Comparison of ENCODE assay signal across 9 cellular contexts in genomic region chr22:31139866-31140716, GRCh38. TPM values are rescaled to one million over a fixed set of nuclear protein-coding genes. Genes with fewer than 3 reads are reported as not detected.
DNase-seq lines count a peak whose midpoint lies in the region; ATAC-seq and TF ChIP-seq lines count a peak whose summit lies in the region.
"Had no signal": no experiment of that assay in that cellular context is flagged by ENCODE, and none has a peak within 500 bp of the region (broad histone marks: within the 10 kb centered on the region; RNA-seq: fewer than 3 reads in every experiment).

A gene with protein sequence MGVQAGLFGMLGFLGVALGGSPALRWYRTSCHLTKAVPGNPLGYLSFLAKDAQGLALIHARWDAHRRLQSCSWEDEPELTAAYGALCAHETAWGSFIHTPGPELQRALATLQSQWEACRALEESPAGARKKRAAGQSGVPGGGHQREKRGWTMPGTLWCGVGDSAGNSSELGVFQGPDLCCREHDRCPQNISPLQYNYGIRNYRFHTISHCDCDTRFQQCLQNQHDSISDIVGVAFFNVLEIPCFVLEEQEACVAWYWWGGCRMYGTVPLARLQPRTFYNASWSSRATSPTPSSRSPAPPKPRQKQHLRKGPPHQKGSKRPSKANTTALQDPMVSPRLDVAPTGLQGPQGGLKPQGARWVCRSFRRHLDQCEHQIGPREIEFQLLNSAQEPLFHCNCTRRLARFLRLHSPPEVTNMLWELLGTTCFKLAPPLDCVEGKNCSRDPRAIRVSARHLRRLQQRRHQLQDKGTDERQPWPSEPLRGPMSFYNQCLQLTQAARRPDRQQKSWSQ (minus strand): TSS chr22:31140508. CDS start chr22:31140354, 154 bp downstream.

- peak; percentile 29 for TF ChIP-seq CTCF in BJ (IDR thresholded peaks at IDR 0.05; ENCODE audit: insufficient read depth, low read depth, low read length)
- TF ChIP-seq CTCF in brain (conservative IDR thresholded peaks at IDR 0.05): no peak

- peaks cover 11% of the 10 kb centered on the region for H3K27me3 ChIP-seq in BJ (ENCODE audit: control insufficient read depth, insufficient read depth, low read length)

- POLR2A ChIA-PET in BJ (lab: Charles Lee): interaction anchor here (0.7 kb wide), 1 partner anchor 32 kb away, joined by 4 read pairs; the partner anchor contains the start of gene SELENOM

- no peak within 1 kb of the TSS for H3K4me3 ChIP-seq in BJ (ENCODE audit: low read depth, low read length)

- DNase-seq in BJ (ENCODE audit: low read depth) (no peak), LHCN-M2 (ENCODE audit: low read depth) (peak; percentile 38), left kidney (ENCODE audit: low read depth, low spot score) (peak; percentile 93), amniotic stem cell (lab: John Stamatoyannopoulos, UW) (no peak), medulla oblongata (ENCODE audit: extremely low spot score) (no peak), activated T-cell treated with anti-CD3 and anti-CD28 coated beads for 4 hours (no peak)
- DNase-seq: activated B cell treated with CpG ODN at 0.5 μM for 24 hours had no signal

- peak within 1 kb of the TSS in 3 of 5 experiments; percentile 66 to 82 (median 73) for H3K4me3 Mint-ChIP-seq in brain
- H3K4me3 Mint-ChIP-seq: activated B cell treated with CpG ODN at 0.5 μM for 24 hours had no signal

- peaks cover 0 to 8% (median 7%) of the 10 kb centered on the region in 5 experiments for H3K9me3 Mint-ChIP-seq in brain

- peak within 1 kb of the TSS in 3 of 5 experiments; percentile 41 to 73 (median 62) for H3K27ac Mint-ChIP-seq in brain
- H3K27ac Mint-ChIP-seq: activated B cell treated with CpG ODN at 0.5 μM for 24 hours had no signal

- H3K27me3 Mint-ChIP-seq in brain: peaks cover 9% of the 10 kb centered on the region

- H3K36me3 ChIP-seq in BJ (ENCODE audit: control insufficient read depth, insufficient read depth, low read length): no peaks in the 10 kb centered on the region

- H3K4me1 Mint-ChIP-seq in brain: peaks cover 11% of the 10 kb centered on the region
- H3K4me1 Mint-ChIP-seq: activated B cell treated with CpG ODN at 0.5 μM for 24 hours had no signal

- CTCF ChIA-PET in BJ (lab: Yijun Ruan, JAX): interaction anchor here (0.9 to 1.6 kb wide), 5 partner anchors 9 to 91 kb away, joined by 3 to 8 read pairs (median 4); partner anchors contain the start of gene SELENOM

- no peak for ATAC-seq in HG03139 (IDR thresholded peaks at IDR 0.05; ENCODE audit: unreplicated experiment)

- H3K36me3 Mint-ChIP-seq in brain: no peaks in the 10 kb centered on the region

RNA-seq across cellular contexts. Expression of the gene that starts here (rescaled TPM):
- polyA plus RNA-seq in BJ (2011; rRNA removed) (0.04 TPM in 1 of 2 replicates, not detected in the other), brain (ENCODE audit: insufficient read depth, low read depth, low replicate concordance) (0.12 TPM)
- not detected in 2 replicates for polyA minus RNA-seq in BJ (2011; rRNA and poly(A)+ RNA removed)
- total RNA-seq in LHCN-M2 (2014; rRNA removed): not detected in 2 replicates
- not detected for polyA plus RNA-seq in LHCN-M2 (2012)
- total RNA-seq: activated B cell treated with CpG ODN at 0.5 μM for 24 hours had no signal

Comparison
In these comparisons a context has a peak if more than half of its experiments do, and no peak if none do; other contexts are left out.
1. Peak in DNase-seq in LHCN-M2; RNA of the gene not detected or under 1 TPM.